16 cellular contexts compared by ENCODE assay signal in the genomic region with DNA sequence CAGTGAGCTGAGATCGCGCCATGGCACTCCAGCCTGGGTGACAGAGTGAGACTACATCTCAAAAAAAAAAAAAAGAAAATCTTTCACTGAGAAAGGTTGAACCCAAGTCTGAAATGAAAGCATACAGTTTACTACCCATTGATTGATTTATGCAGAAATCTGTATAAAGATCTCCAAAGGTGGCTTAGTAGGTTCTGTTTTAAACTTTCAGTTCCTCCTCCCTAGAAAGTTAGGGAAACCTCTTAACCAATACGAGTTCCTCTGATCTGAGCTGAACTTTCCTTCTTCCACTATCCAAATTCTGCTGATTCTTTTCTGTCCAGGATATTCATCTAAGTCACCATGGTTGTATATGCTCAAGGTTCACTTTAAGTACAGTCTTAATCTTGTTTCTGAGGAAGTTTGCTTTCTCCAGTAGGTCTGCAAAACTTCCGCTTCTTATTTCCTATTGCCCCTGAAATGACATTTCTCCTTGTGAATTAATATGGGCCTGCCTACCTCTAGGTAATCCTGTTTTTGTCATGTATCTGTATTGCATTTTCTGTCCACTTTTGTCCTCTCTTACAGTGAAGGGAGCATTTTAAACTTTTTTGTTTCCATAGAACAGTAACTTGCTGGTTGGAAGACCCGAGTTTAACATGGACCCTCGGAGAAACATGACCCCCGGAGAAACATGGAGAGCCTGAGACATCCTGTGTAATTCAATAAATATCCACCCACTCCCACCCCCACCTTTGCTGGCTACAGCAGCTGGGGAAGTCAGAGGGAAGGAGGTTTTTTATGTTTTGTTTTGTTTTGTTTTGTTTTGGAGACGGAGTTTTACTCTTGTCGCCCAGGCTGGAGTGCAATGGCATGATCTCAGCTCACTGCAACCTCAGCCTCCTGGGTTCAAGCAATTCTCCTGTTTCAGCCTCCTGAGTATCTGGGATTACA. TPM values are rescaled to one million over a fixed set of nuclear protein-coding genes. Genes with fewer than 3 reads are reported as not detected.
A peak's percentile ranks its signal among the peaks of the same experiment; 100 is the strongest.
DNase-seq lines count a peak whose midpoint lies in the region; TF ChIP-seq lines count a peak whose summit lies in the region.
"Had no signal": no experiment of that assay in that cellular context is flagged by ENCODE, and none has a peak within 500 bp of the region (broad histone marks: within the 10 kb centered on the region; RNA-seq: fewer than 3 reads in every experiment).

No MANE protein-coding gene starts in this region.

- H4K20me1 ChIP-seq in OCI-LY7 (ENCODE audit: insufficient read depth, low read length) = no peaks in the 10 kb centered on the region

- intact Hi-C loops in OCI-LY7 (cut with micrococcal nuclease; ENCODE audit: unreplicated experiment) = no loop called here

- no peak for TF ChIP-seq CTCF in HL-60 (IDR thresholded peaks at IDR 0.05; ENCODE audit: insufficient read depth, low read length)
- no peak for TF ChIP-seq CTCF in OCI-LY7 (conservative IDR thresholded peaks at IDR 0.05; ENCODE audit: low read length)
- TF ChIP-seq CTCF in choroid plexus epithelial cell (conservative IDR thresholded peaks at IDR 0.05; ENCODE audit: low read depth, low read length) = no peak
- no peak for TF ChIP-seq CTCF in neutrophil (IDR thresholded peaks at IDR 0.05)

- BruUV-seq in OCI-LY7 (replicated peaks; lab: Mats Ljungman, UMichigan) = no TSS peak

- DNase-seq in HL-60 (ENCODE audit: low read depth in 1 of 2, low spot score in 1 of 2) (peak in 1 of 2 experiments; percentile 41), OCI-LY7 (ENCODE audit: low spot score) (no peak), choroid plexus epithelial cell (ENCODE audit: low read depth) (peak; percentile 13), retina (no peak), hepatic stellate cell (ENCODE audit: low spot score) (no peak), NCI-H510A treated with DMSO at 0.1 percent for 48 hours (lab: John Stamatoyannopoulos, UW) (no peak)
- DNase-seq: activated CD4-positive, alpha-beta T cell treated with anti-CD3 and anti-CD28 coated beads for 4 hours; activated T-cell treated with anti-CD3 and anti-CD28 coated beads, Interleukin-2, amount 50 U/mL, for 48 hours; amniotic stem cell; Caco-2; erythroblast; heart right ventricle; left ventricle myocardium inferior; nucleus accumbens; stimulated activated naive CD8-positive, alpha-beta T cell treated with anti-CD3 and anti-CD28 coated beads, Interleukin-15, Interleukin-2, amounts not matched to agents 100 U/mL and 50 U/mL, for 24 hours had no signal

- peak overlapping the region; percentile 63 for H3K27ac ChIP-seq in HL-60 (replicated peaks)
- H3K27ac ChIP-seq in OCI-LY7 (ENCODE audit: low read depth, low read length, poor library complexity, severe bottlenecking) = no peak overlapping the region
- peak overlapping the region; percentile 79 for H3K27ac ChIP-seq in neutrophil
- H3K27ac ChIP-seq: left ventricle myocardium inferior had no signal

- POLR2A ChIA-PET in OCI-LY7 (lab: Charles Lee) = interaction anchor here (0.6 to 1.4 kb wide), 4 partner anchors 17 to 798 kb away, joined by 3 to 4 read pairs (median 3); partner anchors contain the start of gene TUT4

- CTCF ChIA-PET in OCI-LY7 (lab: Charles Lee; ENCODE audit: unreplicated experiment) = no interaction called here

- H3K9me3 ChIP-seq in OCI-LY7 (ENCODE audit: low read length) (peaks cover 7% of the 10 kb centered on the region; the same call in 1 of the 2 replicates), neutrophil (no peaks in the 10 kb centered on the region)
- H3K9me3 ChIP-seq: Caco-2, left ventricle myocardium inferior had no signal

- H3K9me2 ChIP-seq in OCI-LY7 (ENCODE audit: insufficient read depth, low read length) = no peaks in the 10 kb centered on the region

- H3K4me3 ChIP-seq in HL-60 (replicated peaks; ENCODE audit: insufficient read depth, low read length) (no peak overlapping the region), OCI-LY7 (ENCODE audit: low read depth, low read length, poor library complexity, severe bottlenecking) (no peak overlapping the region), choroid plexus epithelial cell (ENCODE audit: low read depth, low read length) (no peak overlapping the region), neutrophil (ENCODE audit: low read depth in 1 of 2, low read length in 1 of 2) (peak overlapping the region in 1 of 2 experiments; percentile 37)
- H3K4me3 ChIP-seq: heart right ventricle, left ventricle myocardium inferior had no signal

- H3K36me3 ChIP-seq in OCI-LY7 (ENCODE audit: insufficient read depth, low read length) (no peaks in the 10 kb centered on the region), neutrophil (no peaks in the 10 kb centered on the region)
- H3K36me3 ChIP-seq: heart right ventricle, left ventricle myocardium inferior had no signal

- peak overlapping the region; percentile 3; the same call in 1 of the 2 replicates for H3K4me2 ChIP-seq in OCI-LY7 (ENCODE audit: low read length)

- H3K27me3 ChIP-seq in HL-60 (ENCODE audit: insufficient read depth, poor library complexity, severe bottlenecking) (no peaks in the 10 kb centered on the region), neutrophil (no peaks in the 10 kb centered on the region)

- H3K79me2 ChIP-seq in OCI-LY7 (ENCODE audit: insufficient read depth, low read depth, low read length) = no peaks in the 10 kb centered on the region

- no peak overlapping the region for H2AFZ ChIP-seq in OCI-LY7 (ENCODE audit: low read length)

- peaks cover 14% of the 10 kb centered on the region for H3K4me1 ChIP-seq in OCI-LY7 (ENCODE audit: insufficient read depth, low read length, poor library complexity, severe bottlenecking)
- H3K4me1 ChIP-seq in neutrophil (ENCODE audit: control insufficient read depth in 1 of 2, insufficient read depth in 1 of 2, low read depth in 1 of 2, low read length in 1 of 2) = peaks cover 26 to 33% of the 10 kb centered on the region in 2 experiments
- H3K4me1 ChIP-seq: Caco-2, left ventricle myocardium inferior had no signal

RNA-seq across cellular contexts. Expression of gene TUT4, which starts 16.7 kb away (rescaled TPM):
- 72.4 and 102 TPM in 2 replicates for total RNA-seq in OCI-LY7 (2014; rRNA removed; shearing (Covaris generic))
- total RNA-seq in OCI-LY7 (2022) = 70.8 and 81.1 TPM in 2 replicates

RNA-seq across cellular contexts. Expression of gene GPX7, which starts 32.6 kb away (rescaled TPM):
- total RNA-seq in OCI-LY7 (2014; rRNA removed; shearing (Covaris generic)) = not detected in 2 replicates
- not detected in 2 replicates for total RNA-seq in OCI-LY7 (2022)
